Comparison of ENCODE assay signal across 8 cellular contexts in genomic region chr1:44808938-44809917, GRCh38. TPM values are rescaled to one million over a fixed set of nuclear protein-coding genes. Genes with fewer than 3 reads are reported as not detected.
A peak's percentile ranks its signal among the peaks of the same experiment; 100 is the strongest.
DNase-seq lines count a peak whose midpoint lies in the region; ATAC-seq and TF ChIP-seq lines count a peak whose summit lies in the region.

No MANE protein-coding gene starts in this region.

- no peaks in the 10 kb centered on the region for H3K9me2 ChIP-seq in PC-3 (replicated peaks; ENCODE audit: low read length)

- no peaks in the 10 kb centered on the region for H3K79me2 ChIP-seq in PC-3 (ENCODE audit: low read length)

- no peak overlapping the region for H2AFZ ChIP-seq in PC-3 (ENCODE audit: low read length)

- H3K36me3 ChIP-seq in PC-3 (ENCODE audit: low read depth, low read length) (peaks cover 3% of the 10 kb centered on the region; the same call in 1 of the 2 replicates), gastrocnemius medialis (peaks cover 0 to 16% of the 10 kb centered on the region in 2 donors)

- ATAC-seq in HG02678 (IDR thresholded peaks at IDR 0.05; ENCODE audit: unreplicated experiment): peak; percentile 49
- no peak for ATAC-seq in PC-3
- no peak for ATAC-seq in Right ventricle myocardium superior (ENCODE audit: poor library complexity)
- ATAC-seq in gastrocnemius medialis: no peak

- no TSS peak for BruUV-seq in PC-3 (replicated peaks; lab: Mats Ljungman, UMichigan)

- H3K4me1 ChIP-seq in PC-3 (ENCODE audit: insufficient read depth, low read length): peaks cover 44% of the 10 kb centered on the region
- H3K4me1 ChIP-seq in gastrocnemius medialis: peaks cover 39 to 60% of the 10 kb centered on the region in 2 donors

- no peak for TF ChIP-seq CTCF in PC-3 (conservative IDR thresholded peaks at IDR 0.05; ENCODE audit: low read depth, low read length)
- TF ChIP-seq CTCF in gastrocnemius medialis (IDR thresholded peaks at IDR 0.05 in 4 of 5, conservative IDR thresholded peaks at IDR 0.05 in 1 of 5): no peak

- peak in 1 of 2 donors; percentile 9 for TF ChIP-seq POLR2A in gastrocnemius medialis (IDR thresholded peaks at IDR 0.05)

- H3K27me3 ChIP-seq in PC-3 (ENCODE audit: low read length) (no peaks in the 10 kb centered on the region), gastrocnemius medialis (no peaks in the 10 kb centered on the region)

- CTCF ChIA-PET in PC-3 (lab: Charles Lee): interaction anchor here (0.6 kb wide), 1 partner anchor 9 kb away, joined by 4 read pairs; the partner anchor contains the start of gene PLK3

- peaks cover 5% of the 10 kb centered on the region for H3F3A ChIP-seq in PC-3 (ENCODE audit: low read length, unreplicated experiment)

- intact Hi-C loops in PC-3 (cut with micrococcal nuclease) (no loop called here), Right ventricle myocardium superior (cut with DNase I) (no loop called here), gastrocnemius medialis (cut with DNase I; ENCODE audit: low total_unique reads) (no loop called here)

- POLR2A ChIA-PET in PC-3 (lab: Charles Lee; ENCODE audit: unreplicated experiment): interaction anchor here (1.0 kb wide), 1 partner anchor 9 kb away, joined by 3 read pairs; no protein-coding TSS in a partner anchor

- peak; percentile 53 for DNase-seq in GM03348 (ENCODE audit: low spot score)
- DNase-seq in PC-3: no peak
- peak; percentile 94 for DNase-seq in activated effector memory CD4-positive, alpha-beta T cell treated with anti-CD3 and anti-CD28 coated beads, Interleukin-2, amount 50 U/mL, for 16 hours
- peak; percentile 73 for DNase-seq in Right ventricle myocardium superior
- DNase-seq in gastrocnemius medialis: no peak
- no peak for DNase-seq in NCI-H345 treated with DMSO at 0.1 percent for 48 hours (lab: John Stamatoyannopoulos, UW; ENCODE audit: unreplicated experiment)
- DNase-seq in occipital lobe (lab: John Stamatoyannopoulos, UW): no peak

- H3K4me2 ChIP-seq in PC-3 (ENCODE audit: low read length): no peak overlapping the region

- H3K4me3 ChIP-seq in PC-3 (ENCODE audit: low read length) (no peak overlapping the region), gastrocnemius medialis (peak overlapping the region; percentile 28 to 42 (median 37))

- H4K20me1 ChIP-seq in PC-3 (ENCODE audit: low read length): no peaks in the 10 kb centered on the region

- H3K9me3 ChIP-seq in PC-3 (ENCODE audit: low read length) (no peaks in the 10 kb centered on the region), gastrocnemius medialis (no peaks in the 10 kb centered on the region)

- peak overlapping the region; percentile 87; the same call in 1 of the 2 replicates for H3K9ac ChIP-seq in PC-3 (ENCODE audit: low read length)

- H3K27ac ChIP-seq in PC-3 (ENCODE audit: low read length): peak overlapping the region; percentile 98
- H3K27ac ChIP-seq in gastrocnemius medialis: peak overlapping the region; percentile 84 to 94 (median 92)

- in situ Hi-C loops in gastrocnemius medialis (cut with MboI; ENCODE audit: low sequenced_read_pairs in 4 of 4): no loop called here

RNA-seq across cellular contexts. Expression of gene BTBD19, which starts 0.9 kb away (rescaled TPM):
- total RNA-seq in PC-3 (2014; rRNA removed) (0.58 and 4.3 TPM in 2 replicates), Right ventricle myocardium superior (1.9 TPM), gastrocnemius medialis (1 to 10 TPM in 1 of 4 donors, under 1 TPM in 2, not detected in 1; 0.71 to 1.4 (median 0.91) TPM), occipital lobe (0.47 TPM)

RNA-seq across cellular contexts. Expression of gene DYNLT4, which starts 2.1 kb away (rescaled TPM):
- total RNA-seq in PC-3 (2014; rRNA removed) (2.0 and 3.4 TPM in 2 replicates), Right ventricle myocardium superior (1.1 TPM), gastrocnemius medialis (not detected), occipital lobe (not detected)

RNA-seq across cellular contexts. Expression of gene PLK3, which starts 9.1 kb away (rescaled TPM):
- 38.9 and 44.0 TPM in 2 replicates for total RNA-seq in PC-3 (2014; rRNA removed)
- 6.2 TPM for total RNA-seq in Right ventricle myocardium superior
- 1 to 10 TPM; 1.6 to 4.3 (median 3.6) TPM for total RNA-seq in gastrocnemius medialis
- total RNA-seq in occipital lobe: 10.0 TPM

RNA-seq across cellular contexts. Expression of gene BEST4, which starts 21.3 kb away (rescaled TPM):
- total RNA-seq in PC-3 (2014; rRNA removed) (not detected in 2 replicates), Right ventricle myocardium superior (not detected), gastrocnemius medialis (under 1 TPM in 1 of 4 donors, not detected in 3; 0.32 TPM), occipital lobe (0.16 TPM)

RNA-seq across cellular contexts. Expression of gene PTCH2, which starts 33.8 kb away (rescaled TPM):
- total RNA-seq in PC-3 (2014; rRNA removed): 0.12 TPM in 1 of 2 replicates, not detected in the other
- total RNA-seq in Right ventricle myocardium superior: 0.30 TPM
- total RNA-seq in gastrocnemius medialis: under 1 TPM; 0.10 to 0.56 (median 0.20) TPM
- total RNA-seq in occipital lobe: 1.4 TPM

Comparison
In these comparisons a context has a peak if more than half of its experiments do, and no peak if none do; other contexts are left out.
1. DNase-seq: peak in GM03348 (single experiment), activated effector memory CD4-positive, alpha-beta T cell treated with anti-CD3 and anti-CD28 coated beads, Interleukin-2, amount 50 U/mL, for 16 hours (single experiment) and Right ventricle myocardium superior (single experiment); none in PC-3 (single experiment), gastrocnemius medialis (0 of 2), NCI-H345 treated with DMSO at 0.1 percent for 48 hours (single experiment) and occipital lobe (single experiment).